In the genomic region with DNA sequence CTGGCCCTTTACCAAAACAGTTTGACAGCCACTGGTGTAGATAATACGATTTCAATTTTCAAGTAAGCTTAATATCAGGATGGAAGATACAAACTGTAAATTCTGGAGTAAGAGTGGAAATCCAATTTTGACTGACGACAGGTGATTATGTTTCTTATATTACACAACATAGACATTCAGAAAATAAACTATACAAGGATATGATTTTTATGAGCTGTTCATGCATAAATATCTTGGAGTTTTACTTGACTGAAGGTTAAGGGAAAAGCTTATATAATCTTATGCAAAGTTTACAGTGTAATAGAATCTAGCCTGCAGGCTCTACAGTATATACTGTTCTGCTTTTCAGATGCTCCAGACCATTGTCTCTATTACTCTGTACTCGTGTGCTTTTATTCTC, we compare ENCODE assay signal across 9 cellular contexts.
"Had no signal": no experiment of that assay in that cellular context is flagged by ENCODE, and none has a peak within 500 bp of the region (broad histone marks: within the 10 kb centered on the region; RNA-seq: fewer than 3 reads in every experiment).

No MANE protein-coding gene starts in this region.

- H3K36me3 ChIP-seq: HAP-1 had no signal

- ATAC-seq: GM23338, HCT116 had no signal

- H3K27ac ChIP-seq: GM23248 had no signal

- DNase-seq: GM23248, GOT3, H7, H9, HCEC 1CT, HFFc6 had no signal

- H2AFZ ChIP-seq: GM23248, GM23338 had no signal

- H3K4me2 ChIP-seq: GM23338 had no signal

- H3K9me3 ChIP-seq: HAP-1 had no signal

- H3K9ac ChIP-seq: GM23248 had no signal

- H3K4me1 ChIP-seq: HAP-1 had no signal

- H3K4me3 ChIP-seq: GM23248, GM23338, HAP-1 had no signal
